ENCODE assay signal across 8 cellular contexts in the genomic region with DNA sequence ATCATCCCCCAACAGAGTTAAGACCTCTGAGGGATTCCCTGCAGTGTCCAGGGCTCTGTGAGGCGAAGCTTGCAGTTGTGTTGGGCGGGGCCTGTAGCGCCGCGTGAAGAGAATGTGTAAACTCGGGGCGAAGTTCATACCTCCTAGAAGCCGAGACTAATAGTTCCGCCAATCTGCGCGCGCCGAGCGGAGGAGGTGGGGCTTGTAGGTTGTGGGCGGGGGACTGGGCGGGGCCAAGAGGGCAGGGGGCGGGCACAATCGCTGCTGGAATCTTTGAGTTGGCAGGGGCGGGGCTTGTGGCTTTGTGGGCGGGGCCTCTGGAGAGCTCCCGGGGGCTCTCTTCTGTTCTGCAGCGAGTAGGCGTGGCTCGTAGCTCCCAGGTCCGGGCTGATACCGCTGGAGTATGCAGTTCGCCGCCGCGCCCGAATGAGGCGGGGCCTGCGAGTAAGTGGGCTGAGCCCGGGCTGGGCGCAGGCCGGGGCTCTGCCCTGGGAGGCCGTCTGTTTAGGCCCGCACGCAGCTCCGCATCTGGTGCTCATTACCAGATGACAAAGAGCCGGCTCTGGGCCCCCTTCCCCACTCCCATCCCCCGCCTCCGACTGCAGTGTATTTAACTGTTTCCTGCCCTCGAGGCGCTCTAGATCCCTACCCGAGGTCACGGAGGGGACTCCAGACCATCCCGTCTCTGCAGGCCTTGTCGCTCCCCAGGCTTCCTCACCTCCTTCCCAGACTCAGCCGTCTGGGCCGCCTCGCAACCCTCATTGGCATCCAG. TPM values are rescaled to one million over a fixed set of nuclear protein-coding genes. Genes with fewer than 3 reads are reported as not detected.
DNase-seq lines count a peak whose midpoint lies in the region; ATAC-seq, FAIRE-seq and TF ChIP-seq lines count a peak whose summit lies in the region.

No MANE protein-coding gene starts in this region.

- H3K9me3 Mint-ChIP-seq in activated naive CD8-positive, alpha-beta T cell treated with anti-CD3 and anti-CD28 coated beads, Interleukin-2, amount 50 U/mL, for 24 hours: no peaks in the 10 kb centered on the region

- peak in 1 of 2 donors; percentile 35 for TF ChIP-seq POLR2A in thyroid gland (IDR thresholded peaks at IDR 0.05)

- H3K27ac ChIP-seq in pancreas: peak overlapping the region; percentile 71 to 87 (median 80)
- H3K27ac ChIP-seq in thyroid gland: peak overlapping the region; percentile 73 to 76 (median 76)

- peak overlapping the region; percentile 94 for H3K27ac Mint-ChIP-seq in activated naive CD8-positive, alpha-beta T cell treated with anti-CD3 and anti-CD28 coated beads, Interleukin-2, amount 50 U/mL, for 24 hours

- intact Hi-C loops in Right ventricle myocardium superior (cut with DNase I) (loop anchor here (10.0 kb wide), 1 partner anchor 72 kb away; no protein-coding TSS in a partner anchor), pancreas (cut with DNase I) (no loop called here), thyroid gland (cut with DNase I) (no loop called here)

- no peaks in the 10 kb centered on the region for H3K36me3 ChIP-seq in pancreas
- H3K36me3 ChIP-seq in thyroid gland: no peaks in the 10 kb centered on the region

- H3K4me1 Mint-ChIP-seq in activated naive CD8-positive, alpha-beta T cell treated with anti-CD3 and anti-CD28 coated beads, Interleukin-2, amount 50 U/mL, for 24 hours: peaks cover 46% of the 10 kb centered on the region

- H3K4me1 ChIP-seq in pancreas: no peaks in the 10 kb centered on the region
- H3K4me1 ChIP-seq in thyroid gland: peaks cover 6 to 24% of the 10 kb centered on the region in 2 donors

- peak; percentile 86 for DNase-seq in GM12864 (ENCODE audit: low read depth)
- DNase-seq in NCI-H128 (lab: John Stamatoyannopoulos, UW; ENCODE audit: unreplicated experiment): peak; percentile 88
- DNase-seq in SW 1271 (lab: John Stamatoyannopoulos, UW): peak; percentile 85 to 93
- peak; percentile 98 for DNase-seq in activated naive CD8-positive, alpha-beta T cell treated with anti-CD3 and anti-CD28 coated beads, Interleukin-2, amount 50 U/mL, for 24 hours
- DNase-seq in Right ventricle myocardium superior: peak; percentile 100
- peak; percentile 97 to 99 (median 99) for DNase-seq in pancreas
- DNase-seq in thyroid gland: peak; percentile 94 to 96

- no peaks in the 10 kb centered on the region for H3K27me3 Mint-ChIP-seq in activated naive CD8-positive, alpha-beta T cell treated with anti-CD3 and anti-CD28 coated beads, Interleukin-2, amount 50 U/mL, for 24 hours

- H3K9me3 ChIP-seq in pancreas (no peaks in the 10 kb centered on the region), thyroid gland (no peaks in the 10 kb centered on the region)

- peak overlapping the region; percentile 85 for H3K4me3 Mint-ChIP-seq in activated naive CD8-positive, alpha-beta T cell treated with anti-CD3 and anti-CD28 coated beads, Interleukin-2, amount 50 U/mL, for 24 hours

- 4 to 5% methylated on average over 51 to 52 of the region's 52 CpGs for WGBS in pancreas, 2 donors
- WGBS in thyroid gland, 2 donors: 8 to 14% methylated on average over 14 to 22 of the region's 52 CpGs

- TF ChIP-seq CTCF in GM12864 (IDR thresholded peaks at IDR 0.05; ENCODE audit: low read depth, low read length, missing control alignments) (no peak), pancreas (IDR thresholded peaks at IDR 0.05) (no peak), thyroid gland (IDR thresholded peaks at IDR 0.05) (no peak)

- no peaks in the 10 kb centered on the region for H3K27me3 ChIP-seq in pancreas
- peaks cover 3% of the 10 kb centered on the region for H3K27me3 ChIP-seq in thyroid gland

- H3K36me3 Mint-ChIP-seq in activated naive CD8-positive, alpha-beta T cell treated with anti-CD3 and anti-CD28 coated beads, Interleukin-2, amount 50 U/mL, for 24 hours (ENCODE audit: low read depth): peaks cover 1% of the 10 kb centered on the region

- H3K4me3 ChIP-seq in GM12864 (ENCODE audit: low read depth, low read length) (peak overlapping the region; percentile 55), pancreas (peak overlapping the region; percentile 29 to 55 (median 36)), thyroid gland (replicated peaks in 1 of 3) (peak overlapping the region in 2 of 3 donors; percentile 11 to 21)

- peak; percentile 64 for ATAC-seq in HG02759 (IDR thresholded peaks at IDR 0.05; ENCODE audit: unreplicated experiment)
- peak; percentile 79 for ATAC-seq in activated naive CD8-positive, alpha-beta T cell treated with anti-CD3 and anti-CD28 coated beads, Interleukin-2, amount 50 U/mL, for 24 hours
- ATAC-seq in Right ventricle myocardium superior (ENCODE audit: poor library complexity): peak; percentile 82
- ATAC-seq in pancreas: peak; percentile 78 to 89 (median 84)

- no peak for FAIRE-seq in pancreas (lab: Jason Lieb, UNC)

RNA-seq across cellular contexts. Expression of a gene that starts 4.1 kb away (rescaled TPM):
- 15.7 TPM for total RNA-seq in Right ventricle myocardium superior
- total RNA-seq in pancreas: 10 to 100 TPM in 3 of 6 donors, 1 to 10 TPM in 3; 1.2 to 17.7 (median 7.5) TPM
- polyA plus RNA-seq in pancreas: 1 to 10 TPM; 2.5 to 4.0 TPM
- total RNA-seq in thyroid gland: 10 to 100 TPM in 1 of 4 donors, 1 to 10 TPM in 3; 4.6 to 24.8 (median 6.6) TPM

RNA-seq across cellular contexts. Expression of a gene that starts 21.0 kb away (rescaled TPM):
- total RNA-seq in Right ventricle myocardium superior: not detected
- under 1 TPM; 0.49 to 0.79 (median 0.72) TPM for total RNA-seq in pancreas
- polyA plus RNA-seq in pancreas: 1 to 10 TPM; 1.6 to 4.4 TPM
- total RNA-seq in thyroid gland: 1 to 10 TPM in 1 of 4 donors, under 1 TPM in 2, not detected in 1; 0.20 to 1.1 (median 0.22) TPM

RNA-seq across cellular contexts. Expression of a gene that starts 23.5 kb away (rescaled TPM):
- total RNA-seq in Right ventricle myocardium superior (1.0 TPM), pancreas (1 to 10 TPM; 2.7 to 5.0 (median 4.1) TPM), thyroid gland (1 to 10 TPM; 1.3 to 7.9 (median 2.2) TPM)
- 10 to 100 TPM in 1 of 2 donors, 1 to 10 TPM in 1; 9.2 to 15.7 TPM for polyA plus RNA-seq in pancreas

RNA-seq across cellular contexts. Expression of a gene that starts 23.8 kb away (rescaled TPM):
- total RNA-seq in Right ventricle myocardium superior (38.4 TPM), pancreas (10 to 100 TPM; 39.7 to 64.9 (median 49.1) TPM), thyroid gland (100 to 1,000 TPM in 3 of 4 donors, 10 to 100 TPM in 1; 77.7 to 168 (median 118) TPM)
- polyA plus RNA-seq in pancreas: 100 to 1,000 TPM in 1 of 2 donors, 10 to 100 TPM in 1; 82.7 to 112 TPM

RNA-seq across cellular contexts. Expression of a gene that starts 32.2 kb away (rescaled TPM):
- total RNA-seq in Right ventricle myocardium superior: 15.1 TPM
- 10 to 100 TPM; 14.3 to 22.0 (median 19.7) TPM for total RNA-seq in pancreas
- 10 to 100 TPM; 46.9 to 65.0 TPM for polyA plus RNA-seq in pancreas
- total RNA-seq in thyroid gland: 10 to 100 TPM; 41.4 to 64.4 (median 53.8) TPM

Comparison
In these comparisons a context has a peak if more than half of its experiments do, and no peak if none do; other contexts are left out.
1. Peak in every context shown above with its lines: DNase-seq, ATAC-seq, H3K4me3 ChIP-seq and H3K27ac ChIP-seq.